Comparison of ENCODE assay signal across 1 cellular context in genomic region chr5:65925094-65925600, GRCh38.
A peak's percentile ranks its signal among the peaks of the same experiment; 100 is the strongest.
TF ChIP-seq lines count a peak whose summit lies in the region.

No MANE protein-coding gene starts in this region.

TF ChIP-seq in GM12878, 131 proteins besides CTCF, POLR2A, EP300 and RAD21 (continued from another document):
- TF ChIP-seq, protein P1, sequence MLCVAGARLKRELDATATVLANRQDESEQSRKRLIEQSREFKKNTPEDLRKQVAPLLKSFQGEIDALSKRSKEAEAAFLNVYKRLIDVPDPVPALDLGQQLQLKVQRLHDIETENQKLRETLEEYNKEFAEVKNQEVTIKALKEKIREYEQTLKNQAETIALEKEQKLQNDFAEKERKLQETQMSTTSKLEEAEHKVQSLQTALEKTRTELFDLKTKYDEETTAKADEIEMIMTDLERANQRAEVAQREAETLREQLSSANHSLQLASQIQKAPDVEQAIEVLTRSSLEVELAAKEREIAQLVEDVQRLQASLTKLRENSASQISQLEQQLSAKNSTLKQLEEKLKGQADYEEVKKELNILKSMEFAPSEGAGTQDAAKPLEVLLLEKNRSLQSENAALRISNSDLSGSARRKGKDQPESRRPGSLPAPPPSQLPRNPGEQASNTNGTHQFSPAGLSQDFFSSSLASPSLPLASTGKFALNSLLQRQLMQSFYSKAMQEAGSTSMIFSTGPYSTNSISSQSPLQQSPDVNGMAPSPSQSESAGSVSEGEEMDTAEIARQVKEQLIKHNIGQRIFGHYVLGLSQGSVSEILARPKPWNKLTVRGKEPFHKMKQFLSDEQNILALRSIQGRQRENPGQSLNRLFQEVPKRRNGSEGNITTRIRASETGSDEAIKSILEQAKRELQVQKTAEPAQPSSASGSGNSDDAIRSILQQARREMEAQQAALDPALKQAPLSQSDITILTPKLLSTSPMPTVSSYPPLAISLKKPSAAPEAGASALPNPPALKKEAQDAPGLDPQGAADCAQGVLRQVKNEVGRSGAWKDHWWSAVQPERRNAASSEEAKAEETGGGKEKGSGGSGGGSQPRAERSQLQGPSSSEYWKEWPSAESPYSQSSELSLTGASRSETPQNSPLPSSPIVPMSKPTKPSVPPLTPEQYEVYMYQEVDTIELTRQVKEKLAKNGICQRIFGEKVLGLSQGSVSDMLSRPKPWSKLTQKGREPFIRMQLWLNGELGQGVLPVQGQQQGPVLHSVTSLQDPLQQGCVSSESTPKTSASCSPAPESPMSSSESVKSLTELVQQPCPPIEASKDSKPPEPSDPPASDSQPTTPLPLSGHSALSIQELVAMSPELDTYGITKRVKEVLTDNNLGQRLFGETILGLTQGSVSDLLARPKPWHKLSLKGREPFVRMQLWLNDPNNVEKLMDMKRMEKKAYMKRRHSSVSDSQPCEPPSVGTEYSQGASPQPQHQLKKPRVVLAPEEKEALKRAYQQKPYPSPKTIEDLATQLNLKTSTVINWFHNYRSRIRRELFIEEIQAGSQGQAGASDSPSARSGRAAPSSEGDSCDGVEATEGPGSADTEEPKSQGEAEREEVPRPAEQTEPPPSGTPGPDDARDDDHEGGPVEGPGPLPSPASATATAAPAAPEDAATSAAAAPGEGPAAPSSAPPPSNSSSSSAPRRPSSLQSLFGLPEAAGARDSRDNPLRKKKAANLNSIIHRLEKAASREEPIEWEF (IDR thresholded peaks at IDR 0.05; ENCODE audit: insufficient replicate concordance, low read depth, low read length) = no peak
- TF ChIP-seq ZNF687 (IDR thresholded peaks at IDR 0.05) (peak; percentile 46; the same call in 1 of the 2 replicates), TCF12 (IDR thresholded peaks at IDR 0.05; ENCODE audit: low read depth, low read length) (peak; percentile 88), SPI1 (IDR thresholded peaks at IDR 0.05; ENCODE audit: borderline replicate concordance, insufficient read depth, low read depth, low read length) (peak; percentile 69), IKZF1 (conservative IDR thresholded peaks at IDR 0.05) (peak; percentile 68), TAF1 (IDR thresholded peaks at IDR 0.05; ENCODE audit: borderline replicate concordance, low read depth, low read length) (peak; percentile 83), CBX5 (IDR thresholded peaks at IDR 0.05; ENCODE audit: low read depth) (0 out of 2 replicates have a peak, but pooled peaks have one; percentile 71), YY1 (IDR thresholded peaks at IDR 0.05; ENCODE audit: low read depth, low read length) (peak; percentile 76; the same call in 1 of the 2 replicates), IKZF2 (IDR thresholded peaks at IDR 0.05) (peak; percentile 52 to 58), ZNF207 (IDR thresholded peaks at IDR 0.05; ENCODE audit: borderline replicate concordance) (peak; percentile 28; the same call in 1 of the 2 replicates), MAX (IDR thresholded peaks at IDR 0.05; ENCODE audit: low read depth, low read length) (no peak), SMARCA5 (IDR thresholded peaks at IDR 0.05) (no peak; the same call in 1 of the 2 replicates), POU2F2 (IDR thresholded peaks at IDR 0.05; ENCODE audit: borderline replicate concordance, low read depth, low read length) (peak; percentile 58; the same call in 1 of the 3 replicates), EED (IDR thresholded peaks at IDR 0.05; ENCODE audit: low read depth) (peak; percentile 69; the same call in 1 of the 2 replicates), BRCA1 (IDR thresholded peaks at IDR 0.05; ENCODE audit: low read depth, low read length) (no peak), EGR1 (IDR thresholded peaks at IDR 0.05; ENCODE audit: borderline replicate concordance in 1 of 2, low read depth in 2 of 2, low read length in 2 of 2) (0 out of 3 replicates have a peak, but pooled peaks of 1 of the 2 experiments have one; percentile 19), STAT1 (conservative IDR thresholded peaks at IDR 0.05) (peak; percentile 55; the same call in 1 of the 2 replicates), CBFB (IDR thresholded peaks at IDR 0.05; ENCODE audit: low read depth) (peak; percentile 79; the same call in 1 of the 2 replicates), CREB1 (IDR thresholded peaks at IDR 0.05; ENCODE audit: low read depth) (peak; percentile 15; the same call in 1 of the 2 replicates), SIN3A (IDR thresholded peaks at IDR 0.05; ENCODE audit: low read depth, low read length) (peak; percentile 52; the same call in 1 of the 2 replicates), E4F1 (IDR thresholded peaks at IDR 0.05; ENCODE audit: borderline replicate concordance, partially characterized antibody) (peak; percentile 23), MEF2A (IDR thresholded peaks at IDR 0.05; ENCODE audit: insufficient read depth, low read depth, low read length) (0 out of 2 replicates have a peak, but pooled peaks have one; percentile 17), REST (IDR thresholded peaks at IDR 0.05; ENCODE audit: low read depth, low read length) (0 out of 2 replicates have a peak, but pooled peaks have one; percentile 10), POLR2AphosphoS5 (IDR thresholded peaks at IDR 0.05; ENCODE audit: low read length) (peak; percentile 89), BHLHE40 (IDR thresholded peaks at IDR 0.05; ENCODE audit: borderline replicate concordance in 1 of 2, low read depth in 2 of 2, low read length in 1 of 2) (peak; percentile 60 to 80; a peak in 3 of 4 replicates), NFXL1 (IDR thresholded peaks at IDR 0.05; ENCODE audit: borderline replicate concordance) (no peak), SP1 (IDR thresholded peaks at IDR 0.05; ENCODE audit: low read depth, low read length) (peak; percentile 46), NR2F1 (conservative IDR thresholded peaks at IDR 0.05) (peak; percentile 29; the same call in 1 of the 2 replicates), ZNF384 (IDR thresholded peaks at IDR 0.05; ENCODE audit: borderline replicate concordance, low read depth, low read length) (no peak), MTA2 (IDR thresholded peaks at IDR 0.05; ENCODE audit: low read depth) (peak; percentile 31; the same call in 1 of the 2 replicates), RUNX3 (IDR thresholded peaks at IDR 0.05; ENCODE audit: low read length) (peak; percentile 91), MYC (IDR thresholded peaks at IDR 0.05; ENCODE audit: insufficient read depth, insufficient read length, insufficient replicate concordance, low read length, severe bottlenecking) (peak; percentile 63), TCF3 (IDR thresholded peaks at IDR 0.05; ENCODE audit: borderline replicate concordance, insufficient read depth, low read depth, low read length) (peak; percentile 76), BCL11A (IDR thresholded peaks at IDR 0.05; ENCODE audit: low read depth, low read length) (peak; percentile 50; the same call in 1 of the 2 replicates)
- TF ChIP-seq, protein P2, sequence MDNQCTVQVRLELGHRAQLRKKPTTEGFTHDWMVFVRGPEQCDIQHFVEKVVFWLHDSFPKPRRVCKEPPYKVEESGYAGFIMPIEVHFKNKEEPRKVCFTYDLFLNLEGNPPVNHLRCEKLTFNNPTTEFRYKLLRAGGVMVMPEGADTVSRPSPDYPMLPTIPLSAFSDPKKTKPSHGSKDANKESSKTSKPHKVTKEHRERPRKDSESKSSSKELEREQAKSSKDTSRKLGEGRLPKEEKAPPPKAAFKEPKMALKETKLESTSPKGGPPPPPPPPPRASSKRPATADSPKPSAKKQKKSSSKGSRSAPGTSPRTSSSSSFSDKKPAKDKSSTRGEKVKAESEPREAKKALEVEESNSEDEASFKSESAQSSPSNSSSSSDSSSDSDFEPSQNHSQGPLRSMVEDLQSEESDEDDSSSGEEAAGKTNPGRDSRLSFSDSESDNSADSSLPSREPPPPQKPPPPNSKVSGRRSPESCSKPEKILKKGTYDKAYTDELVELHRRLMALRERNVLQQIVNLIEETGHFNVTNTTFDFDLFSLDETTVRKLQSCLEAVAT (IDR thresholded peaks at IDR 0.05) = peak; percentile 83
- TF ChIP-seq, protein P3, sequence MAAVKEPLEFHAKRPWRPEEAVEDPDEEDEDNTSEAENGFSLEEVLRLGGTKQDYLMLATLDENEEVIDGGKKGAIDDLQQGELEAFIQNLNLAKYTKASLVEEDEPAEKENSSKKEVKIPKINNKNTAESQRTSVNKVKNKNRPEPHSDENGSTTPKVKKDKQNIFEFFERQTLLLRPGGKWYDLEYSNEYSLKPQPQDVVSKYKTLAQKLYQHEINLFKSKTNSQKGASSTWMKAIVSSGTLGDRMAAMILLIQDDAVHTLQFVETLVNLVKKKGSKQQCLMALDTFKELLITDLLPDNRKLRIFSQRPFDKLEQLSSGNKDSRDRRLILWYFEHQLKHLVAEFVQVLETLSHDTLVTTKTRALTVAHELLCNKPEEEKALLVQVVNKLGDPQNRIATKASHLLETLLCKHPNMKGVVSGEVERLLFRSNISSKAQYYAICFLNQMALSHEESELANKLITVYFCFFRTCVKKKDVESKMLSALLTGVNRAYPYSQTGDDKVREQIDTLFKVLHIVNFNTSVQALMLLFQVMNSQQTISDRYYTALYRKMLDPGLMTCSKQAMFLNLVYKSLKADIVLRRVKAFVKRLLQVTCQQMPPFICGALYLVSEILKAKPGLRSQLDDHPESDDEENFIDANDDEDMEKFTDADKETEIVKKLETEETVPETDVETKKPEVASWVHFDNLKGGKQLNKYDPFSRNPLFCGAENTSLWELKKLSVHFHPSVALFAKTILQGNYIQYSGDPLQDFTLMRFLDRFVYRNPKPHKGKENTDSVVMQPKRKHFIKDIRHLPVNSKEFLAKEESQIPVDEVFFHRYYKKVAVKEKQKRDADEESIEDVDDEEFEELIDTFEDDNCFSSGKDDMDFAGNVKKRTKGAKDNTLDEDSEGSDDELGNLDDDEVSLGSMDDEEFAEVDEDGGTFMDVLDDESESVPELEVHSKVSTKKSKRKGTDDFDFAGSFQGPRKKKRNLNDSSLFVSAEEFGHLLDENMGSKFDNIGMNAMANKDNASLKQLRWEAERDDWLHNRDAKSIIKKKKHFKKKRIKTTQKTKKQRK (IDR thresholded peaks at IDR 0.05; ENCODE audit: low read depth, low read length) = no peak
